Comparison of ENCODE assay signal across 20 cellular contexts in the genomic region with DNA sequence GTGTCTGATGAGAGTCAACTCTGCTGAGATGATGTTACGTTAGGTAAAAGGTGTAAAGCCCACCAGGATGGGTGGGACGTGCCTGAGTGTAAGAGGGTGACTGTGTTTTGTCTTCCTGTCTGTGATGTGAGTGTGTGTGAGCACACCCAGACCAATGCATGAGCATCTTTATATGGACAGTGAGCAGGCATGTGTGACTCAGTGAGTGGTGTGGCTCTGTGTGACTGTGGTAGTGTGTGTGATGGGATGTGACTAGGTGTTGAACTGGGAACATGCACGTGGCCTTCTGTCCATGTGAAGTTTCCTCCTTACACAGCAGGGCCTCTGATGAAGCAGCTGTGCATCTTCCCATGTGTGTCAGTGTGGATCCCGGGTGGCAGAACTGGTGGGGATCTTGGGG. TPM values are rescaled to one million over a fixed set of nuclear protein-coding genes. Genes with fewer than 3 reads are reported as not detected.
DNase-seq lines count a peak whose midpoint lies in the region; ATAC-seq, FAIRE-seq and TF ChIP-seq lines count a peak whose summit lies in the region.
"Had no signal": no experiment of that assay in that cellular context is flagged by ENCODE, and none has a peak within 500 bp of the region (broad histone marks: within the 10 kb centered on the region; RNA-seq: fewer than 3 reads in every experiment).

No MANE protein-coding gene starts in this region.

- H3K9me3 ChIP-seq in A549 (0 out of 3 replicates have a peak, but pooled peaks cover 5% of the 10 kb centered on the region), trophoblast cell (ENCODE audit: insufficient read depth, low read depth, low read length) (no peaks in the 10 kb centered on the region)
- H3K9me3 ChIP-seq: BLaER1, Caco-2 had no signal

- H3K79me2 ChIP-seq in trophoblast cell (ENCODE audit: control insufficient read depth, insufficient read depth, low read length, poor library complexity) = no peaks in the 10 kb centered on the region

- H3K4me1 Mint-ChIP-seq in MCF 10A (ENCODE audit: insufficient read depth, unreplicated experiment) = no peaks in the 10 kb centered on the region
- H3K4me1 Mint-ChIP-seq: CD8-positive, alpha-beta memory T cell; GM23338 had no signal

- H3K4me3 ChIP-seq in A549 (no peak overlapping the region), trophoblast cell (ENCODE audit: low read depth, low read length) (no peak overlapping the region)
- H3K4me3 ChIP-seq: BLaER1, GM12878, GM23338 had no signal

- FAIRE-seq in A549 (lab: Jason Lieb, UNC) = peak; percentile 68
- FAIRE-seq: GM12878, GM18507, HTR-8/SVneo had no signal

- peak overlapping the region; percentile 21 for H3K18ac ChIP-seq in trophoblast cell (ENCODE audit: low read length)

- no peak for TF ChIP-seq RAD21 in A549 (conservative IDR thresholded peaks at IDR 0.05 in 1 of 2, IDR thresholded peaks at IDR 0.05 in 1 of 2)

- H3K4me1 ChIP-seq in A549 = peaks cover 11% of the 10 kb centered on the region; the same call in 2 of the 3 replicates
- H3K4me1 ChIP-seq in trophoblast cell (ENCODE audit: control insufficient read depth in 1 of 2, insufficient read depth in 2 of 2, low read length in 2 of 2) = no peaks in the 10 kb centered on the region
- H3K4me1 ChIP-seq: BLaER1, Caco-2 had no signal

- no peak overlapping the region for H3K27ac Mint-ChIP-seq in MCF 10A (ENCODE audit: low read depth, unreplicated experiment)
- H3K27ac Mint-ChIP-seq: GM23338 had no signal

- H2BK12ac ChIP-seq in trophoblast cell (ENCODE audit: low read length) = no peak overlapping the region

- intact Hi-C loops in MCF 10A (cut with micrococcal nuclease) = no loop called here

- TF ChIP-seq EP300 in A549 (IDR thresholded peaks at IDR 0.05) = no peak

- no peaks in the 10 kb centered on the region for H3K27me3 ChIP-seq in trophoblast cell (ENCODE audit: insufficient read depth, low read length)
- H3K27me3 ChIP-seq: BLaER1 had no signal

- H2AFZ ChIP-seq in trophoblast cell (ENCODE audit: insufficient read depth, low read length, poor library complexity) = no peak overlapping the region
- H2AFZ ChIP-seq: GM23338 had no signal

- POLR2A ChIA-PET in A549 (lab: Yijun Ruan, JAX) = no interaction called here
- POLR2A ChIA-PET in MCF 10A (lab: Yijun Ruan, JAX) = interaction anchor here (0.6 kb wide), 1 partner anchor 211 kb away, joined by 4 read pairs; no protein-coding TSS in a partner anchor

- no peak overlapping the region for H2BK5ac ChIP-seq in trophoblast cell (ENCODE audit: low read depth, low read length, poor library complexity)

- no peak overlapping the region for H3K4ac ChIP-seq in trophoblast cell (ENCODE audit: low read depth, low read length)

- no peak overlapping the region for H3K23ac ChIP-seq in trophoblast cell (ENCODE audit: low read length)

- ATAC-seq in A549 = peak in 1 of 2 experiments; percentile 27; a peak in 1 of 6 replicates
- ATAC-seq: GM12878, GM23338 had no signal

- peak; percentile 26 for DNase-seq in DMS53 (lab: John Stamatoyannopoulos, UW)
- DNase-seq in DMS53 treated with DMSO at 0.1 percent for 48 hours (lab: John Stamatoyannopoulos, UW; ENCODE audit: unreplicated experiment) = no peak
- no peak for DNase-seq in A549 (ENCODE audit: low read depth in 1 of 2, low spot score in 1 of 2)
- peak; percentile 42 for DNase-seq in RKO (ENCODE audit: low spot score)
- no peak for DNase-seq in trophoblast cell
- DNase-seq in NCI-H2171 (lab: John Stamatoyannopoulos, UW) = no peak
- no peak for DNase-seq in MCF 10A (ENCODE audit: unreplicated experiment)
- DNase-seq in NCI-H69 (lab: John Stamatoyannopoulos, UW) = no peak
- DNase-seq: AML-193; Caco-2; CD8-positive, alpha-beta memory T cell; H7; KBM-7 had no signal

- no peak overlapping the region for H4K8ac ChIP-seq in trophoblast cell (ENCODE audit: low read depth, low read length)

- H2AK5ac ChIP-seq in trophoblast cell (ENCODE audit: low read length) = no peak overlapping the region

- H4K91ac ChIP-seq in trophoblast cell (ENCODE audit: low read depth, low read length) = peak overlapping the region; percentile 59

- H3K36me3 ChIP-seq in trophoblast cell (ENCODE audit: control insufficient read depth in 1 of 2, insufficient read depth in 2 of 2, low read length in 2 of 2) = no peaks in the 10 kb centered on the region
- H3K36me3 ChIP-seq: BLaER1 had no signal

- H3K27ac ChIP-seq in A549 (no peak overlapping the region), trophoblast cell (ENCODE audit: low read depth, low read length) (no peak overlapping the region)
- H3K27ac ChIP-seq: 22Rv1, BLaER1 had no signal

- no peaks in the 10 kb centered on the region for H3K9me3 Mint-ChIP-seq in MCF 10A (ENCODE audit: unreplicated experiment)

- H3K14ac ChIP-seq in trophoblast cell (ENCODE audit: low read length) = no peak overlapping the region

- H3K27me3 Mint-ChIP-seq in MCF 10A (ENCODE audit: insufficient read depth, unreplicated experiment) = peaks cover 45% of the 10 kb centered on the region

- H3K36me3 Mint-ChIP-seq in MCF 10A (ENCODE audit: insufficient read depth, unreplicated experiment) = no peaks in the 10 kb centered on the region
- H3K36me3 Mint-ChIP-seq: CD8-positive, alpha-beta memory T cell had no signal

- no peak overlapping the region for H3K4me3 Mint-ChIP-seq in MCF 10A (ENCODE audit: unreplicated experiment)
- H3K4me3 Mint-ChIP-seq: CD8-positive, alpha-beta memory T cell; GM23338 had no signal

- TF ChIP-seq CTCF in A549 (IDR thresholded peaks at IDR 0.05) (no peak), MCF 10A (IDR thresholded peaks at IDR 0.05; ENCODE audit: unreplicated experiment) (no peak)

- TF ChIP-seq POLR2A in A549 (IDR thresholded peaks at IDR 0.05; ENCODE audit: low read length) = no peak

- no peak overlapping the region for H3K9ac ChIP-seq in trophoblast cell (ENCODE audit: low read length)
- H3K9ac ChIP-seq: BLaER1 had no signal

- CTCF ChIA-PET in A549 (lab: Yijun Ruan, JAX) = no interaction called here
- CTCF ChIA-PET in MCF 10A (lab: Yijun Ruan, JAX) = no interaction called here

- H3K4me2 ChIP-seq in A549 (no peak overlapping the region), trophoblast cell (ENCODE audit: low read length) (no peak overlapping the region)
- H3K4me2 ChIP-seq: BLaER1, GM23338 had no signal

- WGBS in A549 (ENCODE audit: missing lambda C conversion rate) = 3% methylated on average over 4 of the region's 4 CpGs
- no CpG with 5 or more reads among the region's 4 CpGs for WGBS in trophoblast cell (ENCODE audit: extremely low coverage, insufficient coverage, insufficient read length)

- no TSS peak for BruUV-seq in MCF 10A (replicated peaks; lab: Mats Ljungman, UMichigan)

- H2BK120ac ChIP-seq in trophoblast cell (ENCODE audit: insufficient read depth, low read length, poor library complexity) = peak overlapping the region; percentile 5

- H3K79me1 ChIP-seq in trophoblast cell (ENCODE audit: low read length) = peaks cover 5% of the 10 kb centered on the region

- no peak overlapping the region for H4K12ac ChIP-seq in trophoblast cell (ENCODE audit: low read depth, low read length)

TF ChIP-seq in A549, 52 proteins besides CTCF, POLR2A, EP300 and RAD21 (continues in another document):
- TF ChIP-seq NFE2L2 (conservative IDR thresholded peaks at IDR 0.05; ENCODE audit: low read length) = no peak
- TF ChIP-seq JUNB (IDR thresholded peaks at IDR 0.05) = no peak
- no peak for TF ChIP-seq ZNF302 (CRISPR knock-in tag; IDR thresholded peaks at IDR 0.05)
- TF ChIP-seq MAFK (IDR thresholded peaks at IDR 0.05; ENCODE audit: partially characterized antibody) = no peak
- TF ChIP-seq SREBF2 (IDR thresholded peaks at IDR 0.05) = no peak
- no peak for TF ChIP-seq FOSB (CRISPR knock-in tag; IDR thresholded peaks at IDR 0.05)
- no peak for TF ChIP-seq MYC (IDR thresholded peaks at IDR 0.05; ENCODE audit: borderline replicate concordance, low read length)
- TF ChIP-seq NR3C1 (IDR thresholded peaks at IDR 0.05) = no peak
- no peak for TF ChIP-seq RFX5 (IDR thresholded peaks at IDR 0.05)
- TF ChIP-seq ZFP36 (IDR thresholded peaks at IDR 0.05; ENCODE audit: borderline replicate concordance, partially characterized antibody) = no peak
- TF ChIP-seq, protein P1, sequence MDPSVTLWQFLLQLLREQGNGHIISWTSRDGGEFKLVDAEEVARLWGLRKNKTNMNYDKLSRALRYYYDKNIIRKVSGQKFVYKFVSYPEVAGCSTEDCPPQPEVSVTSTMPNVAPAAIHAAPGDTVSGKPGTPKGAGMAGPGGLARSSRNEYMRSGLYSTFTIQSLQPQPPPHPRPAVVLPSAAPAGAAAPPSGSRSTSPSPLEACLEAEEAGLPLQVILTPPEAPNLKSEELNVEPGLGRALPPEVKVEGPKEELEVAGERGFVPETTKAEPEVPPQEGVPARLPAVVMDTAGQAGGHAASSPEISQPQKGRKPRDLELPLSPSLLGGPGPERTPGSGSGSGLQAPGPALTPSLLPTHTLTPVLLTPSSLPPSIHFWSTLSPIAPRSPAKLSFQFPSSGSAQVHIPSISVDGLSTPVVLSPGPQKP (IDR thresholded peaks at IDR 0.05; ENCODE audit: low read depth, low read length) = no peak
- no peak for TF ChIP-seq TFCP2L1 (CRISPR knock-in tag; IDR thresholded peaks at IDR 0.05)

RNA-seq across cellular contexts. Expression of gene LGALS16, which starts 17.8 kb away (rescaled TPM):
- polyA plus RNA-seq in A549 (2011; rRNA removed) = not detected in 2 replicates
- not detected in 2 replicates for polyA plus RNA-seq in A549 (2012; cell fraction: cytosol; rRNA removed)
- polyA plus RNA-seq in A549 (2012; cell fraction: nucleus; rRNA removed) = not detected in 2 replicates
- polyA plus RNA-seq in A549 (2017; fragmentation: RNase III; extraction: RNeasy Plus Mini Kit Qiagen cat#74134 plus additional on column Dnase treatment) = not detected in 3 replicates
- polyA minus RNA-seq in A549 (2011; rRNA and poly(A)+ RNA removed) = not detected in 2 replicates
- 255 and 289 TPM in 2 replicates for polyA plus RNA-seq in trophoblast cell (2013)
- total RNA-seq in MCF 10A (2022) = not detected in 2 replicates
- total RNA-seq: Caco-2; CD8-positive, alpha-beta memory T cell; G401; GM12878; GM23338; H7 had no signal
- polyA plus RNA-seq: CD8-positive, alpha-beta memory T cell; GM12878; GM23338 had no signal

RNA-seq across cellular contexts. Expression of gene LGALS13, which starts 35.6 kb away (rescaled TPM):
- polyA plus RNA-seq in A549 (2011; rRNA removed) (not detected in 2 replicates), A549 (2017; fragmentation: RNase III; extraction: RNeasy Plus Mini Kit Qiagen cat#74134 plus additional on column Dnase treatment) (not detected in 3 replicates)
- not detected in 2 replicates for polyA plus RNA-seq in A549 (2012; cell fraction: cytosol; rRNA removed)
- polyA plus RNA-seq in A549 (2012; cell fraction: nucleus; rRNA removed) = not detected in 2 replicates
- polyA minus RNA-seq in A549 (2011; rRNA and poly(A)+ RNA removed) = not detected in 2 replicates
- polyA plus RNA-seq in trophoblast cell (2013) = 10.9 and 11.7 TPM in 2 replicates
- total RNA-seq in MCF 10A (2022) = not detected in 2 replicates
- total RNA-seq: Caco-2; CD8-positive, alpha-beta memory T cell; G401; GM12878; GM23338; H7 had no signal
- polyA plus RNA-seq: CD8-positive, alpha-beta memory T cell; GM12878; GM23338 had no signal

Comparison
In these comparisons a context has a peak if more than half of its experiments do, and no peak if none do; other contexts are left out.
1. DNase-seq: peak in DMS53 (single experiment) and RKO (single experiment); none in DMS53 treated with DMSO at 0.1 percent for 48 hours (single experiment), A549 (0 of 2), trophoblast cell (0 of 2), NCI-H2171 (single experiment), MCF 10A (single experiment) and NCI-H69 (single experiment).